Comparison of ENCODE assay signal across 9 cellular contexts in the genomic region with DNA sequence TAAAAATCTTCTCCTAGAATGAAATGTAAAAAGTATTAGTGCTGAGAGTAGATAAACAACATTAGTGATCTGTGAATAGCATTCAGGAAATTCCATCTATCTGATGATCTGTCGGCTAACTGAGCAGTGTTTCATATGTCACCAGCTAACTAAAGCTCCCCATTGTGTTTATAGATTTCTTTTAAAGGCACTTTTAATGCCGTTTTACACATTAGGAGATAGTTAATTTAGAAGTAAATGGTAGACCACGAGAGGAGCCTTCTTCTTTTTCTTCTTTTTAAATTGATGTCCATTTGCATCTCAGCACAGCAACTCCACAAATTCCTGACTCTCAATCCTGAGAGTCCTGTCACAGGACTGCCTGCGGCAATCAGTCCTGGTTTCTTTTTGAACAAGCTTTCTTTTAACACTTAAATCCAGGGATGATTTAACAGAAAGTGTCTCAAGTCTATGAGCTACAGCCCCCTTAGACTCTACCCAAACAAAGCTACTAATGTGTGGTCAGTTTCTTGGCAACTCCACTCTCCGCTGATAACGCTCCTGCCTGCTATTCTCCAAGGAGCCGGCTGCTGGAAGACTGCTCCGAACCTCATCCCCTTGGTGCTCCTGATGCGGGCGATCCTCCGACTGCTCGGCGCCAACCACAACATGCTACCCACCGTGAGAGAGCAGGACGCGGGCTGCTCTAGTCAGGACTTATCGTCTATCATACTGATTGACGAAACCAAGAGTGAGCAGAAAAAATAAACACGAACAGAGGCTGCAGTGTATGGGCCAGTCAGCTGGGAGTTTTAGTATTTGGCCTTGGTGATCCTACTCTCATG.
DNase-seq lines count a peak whose midpoint lies in the region; ATAC-seq, FAIRE-seq and TF ChIP-seq lines count a peak whose summit lies in the region.
"Had no signal": no experiment of that assay in that cellular context is flagged by ENCODE, and none has a peak within 500 bp of the region (broad histone marks: within the 10 kb centered on the region; RNA-seq: fewer than 3 reads in every experiment).

No MANE protein-coding gene starts in this region.

- peaks cover 28% of the 10 kb centered on the region for H3F3A ChIP-seq in GM23248 (ENCODE audit: insufficient read depth)

- no peaks in the 10 kb centered on the region for H3K36me3 Mint-ChIP-seq in astrocyte (ENCODE audit: low read depth, unreplicated experiment)
- H3K36me3 Mint-ChIP-seq in activated T-cell treated with anti-CD3 and anti-CD28 coated beads, Interleukin-2, amount 50 U/mL, for 72 hours (ENCODE audit: insufficient read depth in 2 of 2), result no peaks in the 10 kb centered on the region

- no peaks in the 10 kb centered on the region for H3K27me3 Mint-ChIP-seq in astrocyte (ENCODE audit: low read depth, unreplicated experiment)
- peaks cover 30% of the 10 kb centered on the region for H3K27me3 Mint-ChIP-seq in activated T-cell treated with anti-CD3 and anti-CD28 coated beads, Interleukin-2, amount 50 U/mL, for 72 hours (ENCODE audit: low read depth)

- H3K27ac Mint-ChIP-seq in astrocyte (ENCODE audit: unreplicated experiment), result peak overlapping the region; percentile 96
- no peak overlapping the region for H3K27ac Mint-ChIP-seq in activated T-cell treated with anti-CD3 and anti-CD28 coated beads, Interleukin-2, amount 50 U/mL, for 72 hours

- peak; percentile 61 for DNase-seq in GM23248
- peak; percentile 86 for DNase-seq in astrocyte (ENCODE audit: low read depth)
- DNase-seq in iPS DF 6.9 (ENCODE audit: low read depth, low spot score), result peak; percentile 39
- no peak for DNase-seq in retinal pigment epithelial cell (ENCODE audit: low read depth)
- DNase-seq in activated T-cell treated with anti-CD3 and anti-CD28 coated beads, Interleukin-2, amount 50 U/mL, for 72 hours, result no peak
- no peak for DNase-seq in DMS53 (lab: John Stamatoyannopoulos, UW)
- no peak for DNase-seq in UCSD-AML1 (lab: John Stamatoyannopoulos, UW; ENCODE audit: unreplicated experiment)
- DNase-seq in COR-L47 (lab: John Stamatoyannopoulos, UW), result no peak
- DNase-seq: NCI-H446 treated with DMSO at 0.1 percent for 48 hours had no signal

- WGBS in GM23248 (ENCODE audit: low coverage in 1 of 2, low lambda C conversion rate in 2 of 2, missing lambda C conversion rate in 2 of 2), 2 experiments, result 3% methylated on average over 19 of the region's 19 CpGs
- WGBS in iPS DF 6.9 (ENCODE audit: insufficient coverage, insufficient read length), result no CpG with 5 or more reads among the region's 19 CpGs

- TF ChIP-seq CTCF in astrocyte (IDR thresholded peaks at IDR 0.05; ENCODE audit: insufficient read depth, low read depth, low read length), result no peak
- no peak for TF ChIP-seq CTCF in retinal pigment epithelial cell (conservative IDR thresholded peaks at IDR 0.05; ENCODE audit: low read depth, low read length)

- H3K4me2 ChIP-seq in GM23248 (ENCODE audit: unreplicated experiment), result peak overlapping the region; percentile 97
- H3K4me2 ChIP-seq in astrocyte (ENCODE audit: low read length), result peak overlapping the region; percentile 91

- H3K4me1 ChIP-seq in GM23248 (ENCODE audit: insufficient read depth), result peaks cover 37% of the 10 kb centered on the region
- H3K4me1 ChIP-seq in astrocyte (ENCODE audit: insufficient read depth, low read length), result peaks cover 14% of the 10 kb centered on the region
- peaks cover 4% of the 10 kb centered on the region for H3K4me1 ChIP-seq in iPS DF 6.9 (ENCODE audit: control insufficient read depth, insufficient read depth, low read length)

- H3K27me3 ChIP-seq in GM23248 (replicated peaks; ENCODE audit: insufficient read depth), result no peaks in the 10 kb centered on the region
- H3K27me3 ChIP-seq in astrocyte (ENCODE audit: insufficient read depth, low read length), result no peaks in the 10 kb centered on the region
- no peaks in the 10 kb centered on the region for H3K27me3 ChIP-seq in iPS DF 6.9 (ENCODE audit: control insufficient read depth, insufficient read depth, low read length)

- H3K9ac ChIP-seq in GM23248 (peak overlapping the region; percentile 73), astrocyte (ENCODE audit: low read length) (peak overlapping the region; percentile 86)

- H3K9me2 ChIP-seq in GM23248 (ENCODE audit: insufficient read depth), result no peaks in the 10 kb centered on the region; the same call in 1 of the 2 replicates

- H3K9me3 Mint-ChIP-seq in astrocyte (ENCODE audit: unreplicated experiment), result no peaks in the 10 kb centered on the region
- no peaks in the 10 kb centered on the region for H3K9me3 Mint-ChIP-seq in activated T-cell treated with anti-CD3 and anti-CD28 coated beads, Interleukin-2, amount 50 U/mL, for 72 hours

- peak; percentile 94 for FAIRE-seq in astrocyte (lab: Jason Lieb, UNC)

- H3K4me3 ChIP-seq in GM23248, result peak overlapping the region; percentile 81
- H3K4me3 ChIP-seq in astrocyte (ENCODE audit: insufficient read depth, low read depth, low read length), result peak overlapping the region; percentile 74
- H3K4me3 ChIP-seq in iPS DF 6.9 (ENCODE audit: low read length), result no peak overlapping the region; the same call in 1 of the 2 replicates
- H3K4me3 ChIP-seq in retinal pigment epithelial cell (ENCODE audit: low read length), result peak overlapping the region; percentile 47

- ATAC-seq in activated T-cell treated with anti-CD3 and anti-CD28 coated beads, Interleukin-2, amount 50 U/mL, for 72 hours (replicated peaks in 1 of 2), result no peak

- H3K27ac ChIP-seq in GM23248 (peak overlapping the region; percentile 69), astrocyte (ENCODE audit: low read depth, low read length) (peak overlapping the region; percentile 93), iPS DF 6.9 (ENCODE audit: low read length) (no peak overlapping the region)

- in situ Hi-C loops in GM23248 (cut with MboI), result no loop called here

- H3K9me3 ChIP-seq in GM23248 (ENCODE audit: low read depth) (no peaks in the 10 kb centered on the region), astrocyte (ENCODE audit: insufficient read depth, low read depth, low read length) (no peaks in the 10 kb centered on the region), iPS DF 6.9 (ENCODE audit: control insufficient read depth, insufficient read depth, low read length) (no peaks in the 10 kb centered on the region)

- peak overlapping the region; percentile 89 for H3K4me3 Mint-ChIP-seq in astrocyte (ENCODE audit: unreplicated experiment)
- H3K4me3 Mint-ChIP-seq in activated T-cell treated with anti-CD3 and anti-CD28 coated beads, Interleukin-2, amount 50 U/mL, for 72 hours, result no peak overlapping the region

- H3K36me3 ChIP-seq in GM23248 (ENCODE audit: low read depth), result no peaks in the 10 kb centered on the region
- H3K36me3 ChIP-seq in astrocyte (ENCODE audit: insufficient read depth, low read length), result no peaks in the 10 kb centered on the region
- H3K36me3 ChIP-seq in iPS DF 6.9 (ENCODE audit: control insufficient read depth, insufficient read depth, low read length), result no peaks in the 10 kb centered on the region

- H4K20me1 ChIP-seq in GM23248 (ENCODE audit: insufficient read depth), result no peaks in the 10 kb centered on the region
- no peaks in the 10 kb centered on the region for H4K20me1 ChIP-seq in astrocyte (ENCODE audit: insufficient read depth, low read length)

- peaks cover 20% of the 10 kb centered on the region for H3K4me1 Mint-ChIP-seq in astrocyte (ENCODE audit: low read depth, unreplicated experiment)
- peaks cover 9% of the 10 kb centered on the region for H3K4me1 Mint-ChIP-seq in activated T-cell treated with anti-CD3 and anti-CD28 coated beads, Interleukin-2, amount 50 U/mL, for 72 hours (ENCODE audit: low read depth)

- no peaks in the 10 kb centered on the region for H3K79me2 ChIP-seq in GM23248 (ENCODE audit: insufficient read depth)
- H3K79me2 ChIP-seq in astrocyte (ENCODE audit: insufficient read depth, low read length), result no peaks in the 10 kb centered on the region

- peak overlapping the region; percentile 87 for H2AFZ ChIP-seq in GM23248
- H2AFZ ChIP-seq in astrocyte (ENCODE audit: low read depth, low read length), result peak overlapping the region; percentile 76

Comparison
In these comparisons a context has a peak if more than half of its experiments do, and no peak if none do; other contexts are left out.
1. DNase-seq: peak in GM23248 (single experiment), astrocyte (single experiment) and iPS DF 6.9 (single experiment); none in retinal pigment epithelial cell (single experiment), activated T-cell treated with anti-CD3 and anti-CD28 coated beads, Interleukin-2, amount 50 U/mL, for 72 hours (0 of 2), DMS53 (single experiment), UCSD-AML1 (single experiment) and COR-L47 (single experiment).